Comparison of ENCODE assay signal across 26 cellular contexts in genomic region chr18:59467497-59467896, GRCh38.
"Had no signal": no experiment of that assay in that cellular context is flagged by ENCODE, and none has a peak within 500 bp of the region (broad histone marks: within the 10 kb centered on the region; RNA-seq: fewer than 3 reads in every experiment).

No MANE protein-coding gene starts in this region.

- H3K27ac ChIP-seq: PC-9, Peyer's patch, SJCRH30 had no signal

- H3K9me3 ChIP-seq: MG63, Peyer's patch, SJCRH30 had no signal

- H3K4me1 ChIP-seq: Peyer's patch, SJCRH30 had no signal

- H3K4me3 ChIP-seq: MG63, PC-9, Peyer's patch, SJCRH30 had no signal

- H3K4me2 ChIP-seq: PC-9 had no signal

- H2AFZ ChIP-seq: PC-9 had no signal

- H3K36me3 ChIP-seq: Peyer's patch, SJCRH30 had no signal

- DNase-seq: IMR-90; Karpas-422; KG1; MG63; NCI-H1092; NCI-H1105 treated with DMSO at 0.1 percent for 48 hours; NCI-H1417 treated with DMSO at 0.1 percent for 48 hours; NCI-H146; NCI-H1694 treated with DMSO at 0.1 percent for 48 hours; NCI-H1930; NCI-H2081; NCI-H2171; NCI-H226; NCI-H446; NCI-H510A; NCI-H524 treated with DMSO at 0.1 percent for 48 hours; NCI-H69; NCI-H774; NK-92 treated with Interleukin-12 subunit alpha and Interleukin-12 subunit beta, amount 100 ng/mL, for 24 hours; PC-9; Peyer's patch; SHP77 treated with DMSO at 0.1 percent for 48 hours; SJCRH30 had no signal

- H3K27me3 ChIP-seq: MG63, Peyer's patch, SJCRH30 had no signal

- ATAC-seq: HepG2, Right ventricle myocardium inferior, SK-N-SH treated with all-trans-retinoic acid at 6 μM for 48 hours had no signal
